In genomic region chr5:150285114-150285513, GRCh38 we compare ENCODE assay signal across 33 cellular contexts. TPM values are rescaled to one million over a fixed set of nuclear protein-coding genes. Genes with fewer than 3 reads are reported as not detected.
"Had no signal": no experiment of that assay in that cellular context is flagged by ENCODE, and none has a peak within 500 bp of the region (broad histone marks: within the 10 kb centered on the region; RNA-seq: fewer than 3 reads in every experiment).

No MANE protein-coding gene starts in this region.

- H3K27ac ChIP-seq: coronary artery, left ventricle myocardium inferior, right lobe of liver, tibial artery, upper lobe of right lung had no signal

- ATAC-seq: effector memory CD8-positive, alpha-beta T cell; mucosa of descending colon; natural killer cell treated with Interleukin-12 subunit alpha and Interleukin-12 subunit beta and Interleukin-15 and Interleukin-18, amount 100 ng/mL, for 72 hours; right lobe of liver; stimulated activated memory B cell treated with anti-CD40 and anti-IgM and Interleukin-4, amounts not matched to agents 10 μg/mL and 1 μg/mL and 100 μg/mL, for 72 hours; stimulated activated naive CD8-positive, alpha-beta T cell treated with anti-CD3 and anti-CD28 coated beads, Interleukin-15, amount 100 ng/mL, for 72 hours; T-helper 17 cell; upper lobe of right lung had no signal

- H3K4me3 Mint-ChIP-seq: activated CD4-positive, alpha-beta memory T cell treated with anti-CD3 and anti-CD28 coated beads for 36 hours; activated CD4-positive, alpha-beta T cell treated with anti-CD3 and anti-CD28 coated beads, Interleukin-2, amount 10 ng/mL, durations not matched to agents 24 days and 14 days; activated naive CD4-positive, alpha-beta T cell treated with anti-CD3 and anti-CD28 coated beads, Interleukin-2, amount 10 ng/mL, durations not matched to agents 7 days and 5 days; activated naive CD8-positive, alpha-beta T cell treated with anti-CD3 and anti-CD28 coated beads, Interleukin-2, amount 10 ng/mL, durations not matched to agents 7 days and 5 days; activated T-helper 1 cell treated with anti-CD3 and anti-CD28 coated beads, Interleukin-12 subunit alpha, Interleukin-12 subunit beta, Interleukin-2, Interleukin-4 antibody, amounts not matched to agents 30 ng/mL and 10 ng/mL and 1 ng/mL, durations not matched to agents 14 hours and 24 hours and 36 hours; effector memory CD8-positive, alpha-beta T cell; natural killer cell treated with Interleukin-12 subunit alpha and Interleukin-12 subunit beta and Interleukin-15 and Interleukin-18, amount 100 ng/mL, for 72 hours; stimulated activated memory B cell treated with anti-CD40 and anti-IgM and Interleukin-4, amounts not matched to agents 10 μg/mL and 1 μg/mL and 100 μg/mL, for 72 hours; stimulated activated naive CD8-positive, alpha-beta T cell treated with anti-CD3 and anti-CD28 coated beads, Interleukin-15, amount 100 ng/mL, for 72 hours; T-helper 17 cell had no signal

- H3K27ac Mint-ChIP-seq: activated CD4-positive, alpha-beta memory T cell treated with anti-CD3 and anti-CD28 coated beads for 36 hours; activated CD4-positive, alpha-beta T cell treated with anti-CD3 and anti-CD28 coated beads, Interleukin-2, amount 10 ng/mL, durations not matched to agents 24 days and 14 days; activated naive CD4-positive, alpha-beta T cell treated with anti-CD3 and anti-CD28 coated beads, Interleukin-2, amount 10 ng/mL, durations not matched to agents 7 days and 5 days; activated naive CD8-positive, alpha-beta T cell treated with anti-CD3 and anti-CD28 coated beads, Interleukin-2, amount 10 ng/mL, durations not matched to agents 7 days and 5 days; activated T-helper 1 cell treated with anti-CD3 and anti-CD28 coated beads, Interleukin-12 subunit alpha, Interleukin-12 subunit beta, Interleukin-2, Interleukin-4 antibody, amounts not matched to agents 30 ng/mL and 10 ng/mL and 1 ng/mL, durations not matched to agents 14 hours and 24 hours and 36 hours; effector memory CD8-positive, alpha-beta T cell; natural killer cell treated with Interleukin-12 subunit alpha and Interleukin-12 subunit beta and Interleukin-15 and Interleukin-18, amount 100 ng/mL, for 72 hours; progenitor cell of endocrine pancreas; stimulated activated memory B cell treated with anti-CD40 and anti-IgM and Interleukin-4, amounts not matched to agents 10 μg/mL and 1 μg/mL and 100 μg/mL, for 72 hours; T-helper 17 cell had no signal

- H3K27me3 Mint-ChIP-seq: activated CD4-positive, alpha-beta memory T cell treated with anti-CD3 and anti-CD28 coated beads for 36 hours had no signal

- H3K4me1 ChIP-seq: left ventricle myocardium inferior, right lobe of liver, tibial artery, upper lobe of right lung had no signal

- H3K27me3 ChIP-seq: right lobe of liver, upper lobe of right lung had no signal

- DNase-seq: activated CD4-positive, alpha-beta memory T cell treated with anti-CD3 and anti-CD28 coated beads for 36 hours; activated CD4-positive, alpha-beta T cell treated with anti-CD3 and anti-CD28 coated beads, Interleukin-2, amount 10 ng/mL, durations not matched to agents 24 days and 14 days; activated CD4-positive, CD25-positive, alpha-beta regulatory T cell treated with anti-CD3 and anti-CD28 coated beads, Interleukin-2, amount 50 U/mL, for 72 hours; activated CD8-positive, alpha-beta memory T cell treated with anti-CD3 and anti-CD28 coated beads, Interleukin-2, amount 50 U/mL, for 4 hours; activated gamma-delta T cell; activated naive CD4-positive, alpha-beta T cell treated with anti-CD3 and anti-CD28 coated beads, Interleukin-2, amount 10 ng/mL, durations not matched to agents 7 days and 5 days; activated naive CD8-positive, alpha-beta T cell treated with anti-CD3 and anti-CD28 coated beads, Interleukin-2, amount 10 ng/mL, durations not matched to agents 7 days and 5 days; activated T-cell treated with anti-CD3 and anti-CD28 coated beads, Interleukin-2, amount 50 U/mL, for 1 hour; amniotic stem cell; effector memory CD8-positive, alpha-beta T cell; foreskin melanocyte; left ventricle myocardium inferior; mucosa of descending colon; stimulated activated CD4-positive, alpha-beta T cell treated with anti-CD3 and anti-CD28 coated beads, Interleukin-1b, Interleukin-23, amount 100 ng/mL, for 48 hours; stimulated activated CD8-positive, alpha-beta memory T cell treated with anti-CD3 and anti-CD28 coated beads, Interleukin-4, amount 100 ng/mL, for 48 hours; stimulated activated naive CD8-positive, alpha-beta T cell treated with anti-CD3 and anti-CD28 coated beads, Interleukin-15, amount 100 ng/mL, for 72 hours; substantia nigra; SW 1271; T-helper 17 cell; T1000; tibial artery; upper lobe of right lung had no signal

- H3K36me3 ChIP-seq: left ventricle myocardium inferior, right lobe of liver, tibial artery, upper lobe of right lung had no signal

- H3K36me3 Mint-ChIP-seq: activated CD4-positive, alpha-beta memory T cell treated with anti-CD3 and anti-CD28 coated beads for 36 hours; activated naive CD4-positive, alpha-beta T cell treated with anti-CD3 and anti-CD28 coated beads, Interleukin-2, amount 10 ng/mL, durations not matched to agents 7 days and 5 days; activated naive CD8-positive, alpha-beta T cell treated with anti-CD3 and anti-CD28 coated beads, Interleukin-2, amount 10 ng/mL, durations not matched to agents 7 days and 5 days; natural killer cell treated with Interleukin-12 subunit alpha and Interleukin-12 subunit beta and Interleukin-15 and Interleukin-18, amount 100 ng/mL, for 72 hours; stimulated activated memory B cell treated with anti-CD40 and anti-IgM and Interleukin-4, amounts not matched to agents 10 μg/mL and 1 μg/mL and 100 μg/mL, for 72 hours had no signal

- H3K4me1 Mint-ChIP-seq: activated CD4-positive, alpha-beta T cell treated with anti-CD3 and anti-CD28 coated beads, Interleukin-2, amount 10 ng/mL, durations not matched to agents 24 days and 14 days; activated naive CD4-positive, alpha-beta T cell treated with anti-CD3 and anti-CD28 coated beads, Interleukin-2, amount 10 ng/mL, durations not matched to agents 7 days and 5 days; activated naive CD8-positive, alpha-beta T cell treated with anti-CD3 and anti-CD28 coated beads, Interleukin-2, amount 10 ng/mL, durations not matched to agents 7 days and 5 days; stimulated activated memory B cell treated with anti-CD40 and anti-IgM and Interleukin-4, amounts not matched to agents 10 μg/mL and 1 μg/mL and 100 μg/mL, for 72 hours; stimulated activated naive CD8-positive, alpha-beta T cell treated with anti-CD3 and anti-CD28 coated beads, Interleukin-15, amount 100 ng/mL, for 72 hours had no signal

- H3K9me3 ChIP-seq: left ventricle myocardium inferior, mucosa of descending colon, right lobe of liver, tibial artery, upper lobe of right lung had no signal

- H3K9me3 Mint-ChIP-seq: activated CD4-positive, alpha-beta memory T cell treated with anti-CD3 and anti-CD28 coated beads for 36 hours; activated CD4-positive, alpha-beta T cell treated with anti-CD3 and anti-CD28 coated beads, Interleukin-2, amount 10 ng/mL, durations not matched to agents 24 days and 14 days; activated naive CD4-positive, alpha-beta T cell treated with anti-CD3 and anti-CD28 coated beads, Interleukin-2, amount 10 ng/mL, durations not matched to agents 7 days and 5 days; activated naive CD8-positive, alpha-beta T cell treated with anti-CD3 and anti-CD28 coated beads, Interleukin-2, amount 10 ng/mL, durations not matched to agents 7 days and 5 days; activated T-helper 1 cell treated with anti-CD3 and anti-CD28 coated beads, Interleukin-12 subunit alpha, Interleukin-12 subunit beta, Interleukin-2, Interleukin-4 antibody, amounts not matched to agents 30 ng/mL and 10 ng/mL and 1 ng/mL, durations not matched to agents 14 hours and 24 hours and 36 hours; effector memory CD8-positive, alpha-beta T cell; natural killer cell treated with Interleukin-12 subunit alpha and Interleukin-12 subunit beta and Interleukin-15 and Interleukin-18, amount 100 ng/mL, for 72 hours; stimulated activated memory B cell treated with anti-CD40 and anti-IgM and Interleukin-4, amounts not matched to agents 10 μg/mL and 1 μg/mL and 100 μg/mL, for 72 hours; stimulated activated naive CD8-positive, alpha-beta T cell treated with anti-CD3 and anti-CD28 coated beads, Interleukin-15, amount 100 ng/mL, for 72 hours had no signal

- H3K4me3 ChIP-seq: coronary artery, left ventricle myocardium inferior, lung, mucosa of descending colon, right lobe of liver, tibial artery, upper lobe of right lung had no signal

RNA-seq across cellular contexts. Expression of gene CAMK2A, which starts 4.5 kb away (rescaled TPM):
- total RNA-seq: activated CD4-positive, alpha-beta memory T cell treated with anti-CD3 and anti-CD28 coated beads for 36 hours; activated CD4-positive, alpha-beta T cell treated with anti-CD3 and anti-CD28 coated beads, Interleukin-2, amount 10 ng/mL, durations not matched to agents 24 days and 14 days; activated CD8-positive, alpha-beta memory T cell treated with anti-CD3 and anti-CD28 coated beads for 36 hours; activated naive CD8-positive, alpha-beta T cell treated with anti-CD3 and anti-CD28 coated beads, Interleukin-2, amount 10 ng/mL, durations not matched to agents 7 days and 5 days; activated T-helper 1 cell treated with anti-CD3 and anti-CD28 coated beads, Interleukin-12 subunit alpha, Interleukin-12 subunit beta, Interleukin-2, Interleukin-4 antibody, amounts not matched to agents 30 ng/mL and 10 ng/mL and 1 ng/mL, durations not matched to agents 14 hours and 24 hours and 36 hours; glomerular endothelial cell; mesenteric fat pad; natural killer cell treated with Interleukin-12 subunit alpha and Interleukin-12 subunit beta and Interleukin-15 and Interleukin-18, amount 100 ng/mL, for 72 hours; osteocyte; progenitor cell of endocrine pancreas; T-helper 17 cell had no signal

RNA-seq across cellular contexts. Expression of gene ARSI, which starts 17.6 kb away (rescaled TPM):
- total RNA-seq: activated CD4-positive, alpha-beta memory T cell treated with anti-CD3 and anti-CD28 coated beads for 36 hours; activated CD4-positive, alpha-beta T cell treated with anti-CD3 and anti-CD28 coated beads, Interleukin-2, amount 10 ng/mL, durations not matched to agents 24 days and 14 days; activated CD8-positive, alpha-beta memory T cell treated with anti-CD3 and anti-CD28 coated beads for 36 hours; activated naive CD8-positive, alpha-beta T cell treated with anti-CD3 and anti-CD28 coated beads, Interleukin-2, amount 10 ng/mL, durations not matched to agents 7 days and 5 days; activated T-helper 1 cell treated with anti-CD3 and anti-CD28 coated beads, Interleukin-12 subunit alpha, Interleukin-12 subunit beta, Interleukin-2, Interleukin-4 antibody, amounts not matched to agents 30 ng/mL and 10 ng/mL and 1 ng/mL, durations not matched to agents 14 hours and 24 hours and 36 hours; natural killer cell treated with Interleukin-12 subunit alpha and Interleukin-12 subunit beta and Interleukin-15 and Interleukin-18, amount 100 ng/mL, for 72 hours; progenitor cell of endocrine pancreas; T-helper 17 cell had no signal
